Comparison of ENCODE assay signal across 8 cellular contexts in the genomic region with DNA sequence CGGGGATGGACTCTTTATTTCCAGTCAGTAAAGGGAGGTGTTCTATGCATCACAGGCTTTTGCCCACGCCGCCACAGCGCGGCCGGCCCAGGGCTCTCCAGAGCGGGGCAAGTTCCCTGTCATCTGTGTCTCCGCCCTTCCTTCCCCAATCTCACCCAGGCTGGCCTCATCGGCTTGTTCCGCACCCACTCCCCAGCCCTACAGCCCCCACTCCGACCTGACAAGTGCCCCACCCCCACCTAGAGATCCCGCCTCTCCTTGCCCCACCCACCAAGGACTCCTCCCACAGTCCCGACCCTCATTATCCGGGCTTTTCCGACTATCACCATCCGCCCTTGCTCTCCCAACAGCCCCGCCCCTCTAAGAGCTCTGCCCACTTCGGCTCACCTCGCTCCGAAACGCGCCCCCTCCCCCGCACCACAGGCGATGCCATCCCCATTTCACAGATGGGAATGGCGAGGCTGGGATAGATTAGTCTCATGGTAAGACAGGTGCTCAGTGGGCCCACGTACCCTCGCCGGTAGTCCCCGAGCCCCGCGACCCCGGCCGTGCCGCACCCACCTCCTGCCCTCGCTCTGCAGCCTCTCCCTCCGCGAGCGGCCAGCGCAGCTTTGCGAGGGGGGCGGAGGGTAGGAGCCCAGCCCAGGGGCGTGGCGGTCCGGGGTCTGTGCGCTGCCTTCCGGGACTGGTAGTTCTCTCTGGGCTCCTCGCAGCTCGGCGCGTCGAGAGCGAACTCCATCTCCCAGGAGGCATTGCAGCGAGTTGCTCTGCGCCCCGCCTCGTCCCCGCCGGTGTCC. TPM values are rescaled to one million over a fixed set of nuclear protein-coding genes. Genes with fewer than 3 reads are reported as not detected.
DNase-seq lines count a peak whose midpoint lies in the region; ATAC-seq and TF ChIP-seq lines count a peak whose summit lies in the region.

A gene with protein sequence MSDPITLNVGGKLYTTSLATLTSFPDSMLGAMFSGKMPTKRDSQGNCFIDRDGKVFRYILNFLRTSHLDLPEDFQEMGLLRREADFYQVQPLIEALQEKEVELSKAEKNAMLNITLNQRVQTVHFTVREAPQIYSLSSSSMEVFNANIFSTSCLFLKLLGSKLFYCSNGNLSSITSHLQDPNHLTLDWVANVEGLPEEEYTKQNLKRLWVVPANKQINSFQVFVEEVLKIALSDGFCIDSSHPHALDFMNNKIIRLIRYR (minus strand): TSS at position 615 of the 797 bp plus-strand sequence. CDS start 14,072 bp downstream, outside the sequence.

- DNase-seq in GM12864 (ENCODE audit: low read depth) (peak; percentile 87), NCI-H1105 treated with DMSO at 0.1 percent for 48 hours (lab: John Stamatoyannopoulos, UW) (peak; percentile 94), SKM-1 treated with dmso at 0.1 percent for 144 hours (lab: John Stamatoyannopoulos, UW; ENCODE audit: unreplicated experiment) (peak; percentile 94), glutamatergic neuron (peak; percentile 98), osteoblast (ENCODE audit: insufficient read length, low spot score, missing footprints) (peak; percentile 99), testis (peak; percentile 98)
- peak; percentile 94 for DNase-seq in activated naive CD8-positive, alpha-beta T cell treated with anti-CD3 and anti-CD28 coated beads for 36 hours

- no peaks in the 10 kb centered on the region for H3K36me3 Mint-ChIP-seq in activated naive CD8-positive, alpha-beta T cell treated with anti-CD3 and anti-CD28 coated beads for 36 hours
- no peaks in the 10 kb centered on the region for H3K36me3 Mint-ChIP-seq in glutamatergic neuron (ENCODE audit: unreplicated experiment)

- H3K4me2 ChIP-seq in osteoblast (ENCODE audit: insufficient read depth, low read length): peak within 1 kb of the TSS; percentile 90

- H3K4me1 ChIP-seq in osteoblast (ENCODE audit: insufficient read depth, low read length): peaks cover 53% of the 10 kb centered on the region
- peaks cover 34% of the 10 kb centered on the region for H3K4me1 ChIP-seq in testis

- H3K4me3 Mint-ChIP-seq in activated naive CD8-positive, alpha-beta T cell treated with anti-CD3 and anti-CD28 coated beads for 36 hours: peak within 1 kb of the TSS; percentile 99
- H3K4me3 Mint-ChIP-seq in glutamatergic neuron (ENCODE audit: unreplicated experiment): peak within 1 kb of the TSS; percentile 93

- peak; percentile 5 for TF ChIP-seq POLR2A in testis (IDR thresholded peaks at IDR 0.05)

- peaks cover 48% of the 10 kb centered on the region for H3K4me1 Mint-ChIP-seq in activated naive CD8-positive, alpha-beta T cell treated with anti-CD3 and anti-CD28 coated beads for 36 hours
- H3K4me1 Mint-ChIP-seq in glutamatergic neuron (ENCODE audit: low read depth, unreplicated experiment): peaks cover 28% of the 10 kb centered on the region

- no peak for TF ChIP-seq CTCF in GM12864 (IDR thresholded peaks at IDR 0.05; ENCODE audit: low read depth, low read length, missing control alignments)
- TF ChIP-seq CTCF in glutamatergic neuron (IDR thresholded peaks at IDR 0.05; ENCODE audit: partially characterized antibody, unreplicated experiment): no peak
- TF ChIP-seq CTCF in osteoblast (IDR thresholded peaks at IDR 0.05; ENCODE audit: extremely low read depth, low read depth, low read length): no peak
- no peak for TF ChIP-seq CTCF in testis (IDR thresholded peaks at IDR 0.05)

- H3K27ac Mint-ChIP-seq in activated naive CD8-positive, alpha-beta T cell treated with anti-CD3 and anti-CD28 coated beads for 36 hours: peak within 1 kb of the TSS; percentile 100
- peak within 1 kb of the TSS; percentile 70 for H3K27ac Mint-ChIP-seq in glutamatergic neuron (ENCODE audit: unreplicated experiment)

- H3K9me3 ChIP-seq in osteoblast (ENCODE audit: low read depth, low read length): no peaks in the 10 kb centered on the region
- H3K9me3 ChIP-seq in testis: no peaks in the 10 kb centered on the region

- 0 to 1% methylated on average over 17 to 58 of the region's 58 CpGs for WGBS in testis, 2 donors

- ATAC-seq in HG02678 (IDR thresholded peaks at IDR 0.05; ENCODE audit: unreplicated experiment): peak; percentile 96

- no peaks in the 10 kb centered on the region for H3K27me3 ChIP-seq in osteoblast (ENCODE audit: insufficient read depth, low read length)
- H3K27me3 ChIP-seq in testis: no peaks in the 10 kb centered on the region

- peaks cover 80% of the 10 kb centered on the region for H3K79me2 ChIP-seq in osteoblast (ENCODE audit: insufficient read depth, low read length)

- intact Hi-C loops in testis (cut with DNase I; ENCODE audit: low total_unique reads): no loop called here

- H3K9me3 Mint-ChIP-seq in activated naive CD8-positive, alpha-beta T cell treated with anti-CD3 and anti-CD28 coated beads for 36 hours: no peaks in the 10 kb centered on the region
- peaks cover 11% of the 10 kb centered on the region for H3K9me3 Mint-ChIP-seq in glutamatergic neuron (ENCODE audit: unreplicated experiment)

- peak within 1 kb of the TSS; percentile 74 for H3K27ac ChIP-seq in osteoblast (ENCODE audit: low read depth, low read length)
- H3K27ac ChIP-seq in testis: peak within 1 kb of the TSS; percentile 78 to 89

- H3K36me3 ChIP-seq in osteoblast (ENCODE audit: insufficient read depth, low read length) (peaks cover 13% of the 10 kb centered on the region), testis (ENCODE audit: low read depth, missing control alignments) (no peaks in the 10 kb centered on the region)

- no peaks in the 10 kb centered on the region for H3K27me3 Mint-ChIP-seq in activated naive CD8-positive, alpha-beta T cell treated with anti-CD3 and anti-CD28 coated beads for 36 hours
- peaks cover 15% of the 10 kb centered on the region for H3K27me3 Mint-ChIP-seq in glutamatergic neuron (ENCODE audit: unreplicated experiment)

- peak within 1 kb of the TSS; percentile 82 for H2AFZ ChIP-seq in osteoblast (ENCODE audit: low read length)

- H3K4me3 ChIP-seq in GM12864 (ENCODE audit: low read depth, low read length): peak within 1 kb of the TSS; percentile 64
- peak within 1 kb of the TSS; percentile 98 for H3K4me3 ChIP-seq in osteoblast (ENCODE audit: insufficient read depth, low read length)
- H3K4me3 ChIP-seq in testis: peak within 1 kb of the TSS; percentile 85 to 93

- peaks cover 15% of the 10 kb centered on the region for H4K20me1 ChIP-seq in osteoblast (ENCODE audit: insufficient read depth, low read length)

RNA-seq across cellular contexts. Expression of the gene that starts here (rescaled TPM):
- total RNA-seq in activated naive CD8-positive, alpha-beta T cell treated with anti-CD3 and anti-CD28 coated beads for 36 hours: 1 to 10 TPM; 3.3 to 4.0 TPM
- 9.7 TPM for total RNA-seq in glutamatergic neuron (ENCODE audit: unreplicated experiment)
- 14.5 and 15.0 TPM in 2 replicates for total RNA-seq in osteoblast
- total RNA-seq in testis: 10 to 100 TPM; 14.2 to 14.7 TPM
- polyA plus RNA-seq in testis (ENCODE audit: insufficient read depth, low read depth, low replicate concordance): 10.2 TPM

Comparison
In these comparisons a context has a peak if more than half of its experiments do, and no peak if none do; other contexts are left out.
1. Peak in every context shown above with its lines: DNase-seq, ATAC-seq, H3K4me3 ChIP-seq and H3K27ac ChIP-seq.